ENCODE assay signal across 16 cellular contexts in the genomic region with DNA sequence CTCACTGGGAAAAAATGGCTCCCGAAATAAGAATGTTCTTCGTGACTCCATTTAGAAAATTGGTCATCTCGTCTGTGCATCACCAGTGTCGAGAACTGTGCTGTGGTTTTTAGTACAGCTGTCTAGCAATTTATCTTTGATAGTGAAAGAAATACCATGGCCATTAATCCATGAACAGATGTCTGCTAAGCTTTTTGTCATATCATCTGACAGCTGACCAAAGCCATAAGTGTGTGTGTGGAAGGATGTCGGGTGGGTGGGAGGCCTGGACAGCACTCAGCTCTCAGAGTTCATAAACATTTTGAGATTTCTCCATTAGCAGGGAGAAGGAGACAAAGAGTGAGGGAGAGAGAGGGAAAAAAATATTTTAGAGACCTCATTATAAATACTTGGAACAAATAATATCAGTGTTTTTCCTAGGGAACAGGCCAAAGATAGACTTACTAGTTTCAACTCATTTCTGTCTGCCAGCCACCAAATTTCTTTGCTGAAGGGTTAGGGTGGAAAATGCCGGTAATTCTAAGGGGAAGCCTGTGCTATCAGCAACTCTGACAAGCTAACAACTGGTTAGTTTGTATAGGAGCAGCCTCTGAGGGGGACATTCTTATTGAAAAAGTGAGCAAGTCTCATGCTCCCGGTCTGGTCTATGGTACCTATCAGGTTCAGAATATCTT. TPM values are rescaled to one million over a fixed set of nuclear protein-coding genes. Genes with fewer than 3 reads are reported as not detected.
DNase-seq lines count a peak whose midpoint lies in the region; ATAC-seq and TF ChIP-seq lines count a peak whose summit lies in the region.
"Had no signal": no experiment of that assay in that cellular context is flagged by ENCODE, and none has a peak within 500 bp of the region (broad histone marks: within the 10 kb centered on the region; RNA-seq: fewer than 3 reads in every experiment).

No MANE protein-coding gene starts in this region.

- H3K36me3 ChIP-seq in GM23338 (ENCODE audit: insufficient read depth) (no peaks in the 10 kb centered on the region), left lung (no peaks in the 10 kb centered on the region), gastrocnemius medialis (no peaks in the 10 kb centered on the region)
- H3K36me3 ChIP-seq: neural progenitor cell had no signal

- TF ChIP-seq POLR2A in gastrocnemius medialis (IDR thresholded peaks at IDR 0.05): peak; percentile 33 to 82

- no peaks in the 10 kb centered on the region for H3F3A ChIP-seq in GM23338 (replicated peaks; ENCODE audit: low read depth)

- peak overlapping the region; percentile 65 for H2AFZ ChIP-seq in GM23338
- H2AFZ ChIP-seq: neural progenitor cell had no signal

- in situ Hi-C loops in gastrocnemius medialis (cut with MboI; ENCODE audit: low sequenced_read_pairs in 4 of 4): loop anchor here in 1 of 4 donors (25.0 kb wide), 1 partner anchor 765 kb away; no protein-coding TSS in a partner anchor

- H4K20me1 ChIP-seq in GM23338 (replicated peaks; ENCODE audit: insufficient read depth): no peaks in the 10 kb centered on the region

- ATAC-seq in GM23338 (no peak), left lung (peak; percentile 51), gastrocnemius medialis (peak; percentile 55), GM18868 (IDR thresholded peaks at IDR 0.05; ENCODE audit: unreplicated experiment) (no peak), GM19397 (IDR thresholded peaks at IDR 0.05; ENCODE audit: unreplicated experiment) (no peak)
- ATAC-seq: CD8-positive, alpha-beta T cell; HCT116 had no signal

- no peaks in the 10 kb centered on the region; the same call in 1 of the 2 replicates for H3K4me1 ChIP-seq in GM23338 (ENCODE audit: insufficient read depth)
- no peaks in the 10 kb centered on the region for H3K4me1 ChIP-seq in left lung
- peaks cover 37 to 58% of the 10 kb centered on the region in 2 donors for H3K4me1 ChIP-seq in gastrocnemius medialis

- H3K27ac Mint-ChIP-seq in GM23338 (no peak overlapping the region), chondrocyte (ENCODE audit: unreplicated experiment) (peak overlapping the region; percentile 55)
- H3K27ac Mint-ChIP-seq: CD8-positive, alpha-beta T cell; neural progenitor cell; T-helper 2 cell treated with Interferon-gamma antibody and Interleukin-4, amounts not matched to agents 5 μg/mL and 100 μg/mL, for 36 hours had no signal

- H3K27me3 ChIP-seq in GM23338 (ENCODE audit: insufficient read depth) (no peaks in the 10 kb centered on the region), left lung (no peaks in the 10 kb centered on the region), gastrocnemius medialis (no peaks in the 10 kb centered on the region)
- H3K27me3 ChIP-seq: neural progenitor cell had no signal

- intact Hi-C loops in left lung (cut with DNase I): no loop called here
- intact Hi-C loops in gastrocnemius medialis (cut with DNase I; ENCODE audit: low total_unique reads): loop anchor here (2.0 to 10.0 kb wide), 3 partner anchors 44 to 762 kb away; no protein-coding TSS in a partner anchor
- intact Hi-C loops in posterior vena cava (cut with DNase I): no loop called here

- H3K9me2 ChIP-seq in GM23338 (ENCODE audit: insufficient read depth): no peaks in the 10 kb centered on the region

- peaks cover 9% of the 10 kb centered on the region for H3K27me3 Mint-ChIP-seq in GM23338 (ENCODE audit: insufficient read depth, low read depth, poor library complexity)
- H3K27me3 Mint-ChIP-seq in chondrocyte (ENCODE audit: low read depth): no peaks in the 10 kb centered on the region

- H3K27ac ChIP-seq in GM23338 (ENCODE audit: low read depth) (no peak overlapping the region), left lung (peak overlapping the region; percentile 37 to 74), gastrocnemius medialis (peak overlapping the region; percentile 91 to 93 (median 92))
- H3K27ac ChIP-seq: neural progenitor cell had no signal

- H3K36me3 Mint-ChIP-seq in GM23338 (ENCODE audit: low read depth) (no peaks in the 10 kb centered on the region), chondrocyte (ENCODE audit: low read depth) (no peaks in the 10 kb centered on the region)
- H3K36me3 Mint-ChIP-seq: CD8-positive, alpha-beta T cell; neural progenitor cell had no signal

- H3K4me1 Mint-ChIP-seq in GM23338 (peaks cover 9% of the 10 kb centered on the region), chondrocyte (ENCODE audit: low read depth) (peaks cover 21% of the 10 kb centered on the region)

- H3K4me2 ChIP-seq in GM23338: no peak overlapping the region
- H3K4me2 ChIP-seq: neural progenitor cell had no signal

- H3K4me3 ChIP-seq in GM23338: no peak overlapping the region
- H3K4me3 ChIP-seq in left lung: no peak overlapping the region
- H3K4me3 ChIP-seq in gastrocnemius medialis: peak overlapping the region; percentile 29 to 50 (median 32)
- H3K4me3 ChIP-seq: neural progenitor cell had no signal

- H3K79me2 ChIP-seq in GM23338 (replicated peaks; ENCODE audit: insufficient read depth): no peaks in the 10 kb centered on the region

- no peaks in the 10 kb centered on the region; the same call in 2 of the 3 replicates for H3K9me3 Mint-ChIP-seq in GM23338
- H3K9me3 Mint-ChIP-seq in chondrocyte (ENCODE audit: low read depth): no peaks in the 10 kb centered on the region
- H3K9me3 Mint-ChIP-seq: CD8-positive, alpha-beta T cell; neural progenitor cell; T-helper 2 cell treated with Interferon-gamma antibody and Interleukin-4, amounts not matched to agents 5 μg/mL and 100 μg/mL, for 36 hours had no signal

- DNase-seq in GM23338 (ENCODE audit: low spot score) (no peak), chondrocyte (ENCODE audit: low spot score) (no peak), left lung (no peak), gastrocnemius medialis (no peak), posterior vena cava (ENCODE audit: low spot score) (no peak)
- DNase-seq in stimulated activated CD8-positive, alpha-beta memory T cell treated with anti-CD3 and anti-CD28 coated beads, Interleukin-4, amount 100 ng/mL, for 48 hours: no peak
- DNase-seq: activated CD4-positive, alpha-beta T cell treated with anti-CD3 and anti-CD28 coated beads, Interleukin-2, amount 50 U/mL, for 4 hours; activated T-cell treated with anti-CD3 and anti-CD28 coated beads, Interleukin-2, amount 50 U/mL, for 48 hours; CD8-positive, alpha-beta T cell; hippocampal formation; NCI-H1105 treated with DMSO at 0.1 percent for 48 hours had no signal

- TF ChIP-seq CTCF in GM23338 (conservative IDR thresholded peaks at IDR 0.05; ENCODE audit: low read depth in 2 of 2): no peak
- no peak for TF ChIP-seq CTCF in chondrocyte (IDR thresholded peaks at IDR 0.05)
- TF ChIP-seq CTCF in left lung (IDR thresholded peaks at IDR 0.05): no peak
- no peak for TF ChIP-seq CTCF in gastrocnemius medialis (IDR thresholded peaks at IDR 0.05 in 4 of 5, conservative IDR thresholded peaks at IDR 0.05 in 1 of 5)

- H3K4me3 Mint-ChIP-seq in GM23338 (no peak overlapping the region), chondrocyte (ENCODE audit: unreplicated experiment) (no peak overlapping the region)
- H3K4me3 Mint-ChIP-seq: CD8-positive, alpha-beta T cell; neural progenitor cell; T-helper 2 cell treated with Interferon-gamma antibody and Interleukin-4, amounts not matched to agents 5 μg/mL and 100 μg/mL, for 36 hours had no signal

- H3K9me3 ChIP-seq in left lung (no peaks in the 10 kb centered on the region), gastrocnemius medialis (no peaks in the 10 kb centered on the region)

TF ChIP-seq in GM23338, 12 proteins besides CTCF, POLR2A, EP300 and RAD21 (continues in another document):
- TF ChIP-seq CREB1 (CRISPR knock-in tag; IDR thresholded peaks at IDR 0.05; ENCODE audit: low read depth) (no peak), POLR2AphosphoS5 (IDR thresholded peaks at IDR 0.05; ENCODE audit: low read depth) (no peak), ETS1 (IDR thresholded peaks at IDR 0.05) (no peak), EZH2 (IDR thresholded peaks at IDR 0.05; ENCODE audit: low read depth, unreplicated experiment) (no peak)

RNA-seq across cellular contexts. Expression of gene PDLIM3, which starts 41.7 kb away (rescaled TPM):
- 18.0 and 19.5 TPM in 2 replicates for total RNA-seq in GM23338 (2014; rRNA removed; shearing (Covaris generic))
- polyA plus RNA-seq in GM23338 (2016; fragmentation: Nextera tagmentation; extraction: Ambion mirVana): 8.3 and 8.5 TPM in 2 replicates
- total RNA-seq in chondrocyte (14.3 to 68.5 TPM (median 63.0 TPM) in 3 replicates), left lung (10 to 100 TPM; 33.6 to 43.1 TPM), gastrocnemius medialis (1,000 to 10,000 TPM; 1,062 to 7,224 (median 2,598) TPM), posterior vena cava (100 to 1,000 TPM; 447 to 540 TPM)
- total RNA-seq: CD8-positive, alpha-beta T cell had no signal

Comparison
In these comparisons a context has a peak if more than half of its experiments do, and no peak if none do; other contexts are left out.
1. ATAC-seq: peak in left lung (single experiment) and gastrocnemius medialis (2 of 2); none in GM23338 (single experiment), GM18868 (single experiment) and GM19397 (single experiment).
2. H3K4me3 ChIP-seq: peak in gastrocnemius medialis (4 of 4); none in GM23338 (single experiment) and left lung (0 of 2).